In the genomic region with DNA sequence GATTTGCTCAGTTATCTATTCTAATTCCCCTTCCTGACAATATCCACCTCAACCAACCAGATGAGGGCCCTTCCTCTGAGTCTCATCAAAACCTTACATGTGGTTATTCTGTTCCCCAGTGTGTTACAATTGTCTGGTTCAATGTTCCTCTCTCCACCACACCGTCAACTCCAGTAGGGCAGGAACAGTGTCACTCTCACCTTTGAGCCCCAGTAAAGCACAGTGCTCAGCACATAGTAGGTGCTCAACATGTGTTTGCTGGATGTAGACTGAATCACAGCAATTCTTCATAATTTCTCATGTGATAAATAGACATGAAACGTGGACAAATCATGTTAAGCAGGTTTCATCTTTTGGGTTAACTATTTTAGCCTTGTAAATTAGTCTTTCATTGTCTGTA, we compare ENCODE assay signal across 26 cellular contexts.
DNase-seq lines count a peak whose midpoint lies in the region; ATAC-seq, FAIRE-seq and TF ChIP-seq lines count a peak whose summit lies in the region.
"Had no signal": no experiment of that assay in that cellular context is flagged by ENCODE, and none has a peak within 500 bp of the region (broad histone marks: within the 10 kb centered on the region; RNA-seq: fewer than 3 reads in every experiment).

No MANE protein-coding gene starts in this region.

- no peak for TF ChIP-seq EP300 in K562 (IDR thresholded peaks at IDR 0.05; ENCODE audit: low read length)

- no peak overlapping the region for H3K4me2 ChIP-seq in K562 (ENCODE audit: insufficient read depth, low read length)
- H3K4me2 ChIP-seq: BLaER1 had no signal

- no peaks in the 10 kb centered on the region for H3K36me3 Mint-ChIP-seq in endodermal cell (ENCODE audit: low read depth)
- H3K36me3 Mint-ChIP-seq: CD14-positive monocyte; CD4-positive, alpha-beta memory T cell; CD4-positive, CD25-positive, alpha-beta regulatory T cell; CD8-positive, alpha-beta memory T cell had no signal

- TF ChIP-seq RAD21 in K562 (CRISPR knock-in tag; conservative IDR thresholded peaks at IDR 0.05 in 1 of 2, IDR thresholded peaks at IDR 0.05 in 1 of 2), result no peak

- no peaks in the 10 kb centered on the region for H3K79me2 ChIP-seq in K562 (ENCODE audit: control insufficient read depth, insufficient read depth, low read length)

- H3K27ac Mint-ChIP-seq in endodermal cell, result no peak overlapping the region
- H3K27ac Mint-ChIP-seq: CD4-positive, alpha-beta memory T cell; CD4-positive, CD25-positive, alpha-beta regulatory T cell; CD8-positive, alpha-beta memory T cell had no signal

- DNase-seq in K562 (ENCODE audit: extremely low read depth in 1 of 4, low spot score in 3 of 4) (no peak), endodermal cell (peak; percentile 7), lung (ENCODE audit: low spot score) (peak; percentile 15), caudate nucleus (lab: John Stamatoyannopoulos, UW) (no peak), GM19240 (ENCODE audit: insufficient read length, low spot score) (no peak)
- DNase-seq: 8988T; ACHN; BE2C; C1 segment of cervical spinal cord; CD4-positive, alpha-beta memory T cell; CD4-positive, CD25-positive, alpha-beta regulatory T cell; CD8-positive, alpha-beta memory T cell; COR-L47; DMS 273 treated with DMSO at 0.1 percent for 48 hours; DMS153; DMS53; DMS79; DND-41; EL; GDM1 had no signal

- H3K27me3 ChIP-seq in K562 (ENCODE audit: control insufficient read depth in 2 of 2, insufficient read depth in 2 of 2, low read length in 2 of 2), result peaks cover 0 to 10% of the 10 kb centered on the region in 2 experiments; a peak in 3 of 5 replicates
- H3K27me3 ChIP-seq in endodermal cell (ENCODE audit: control insufficient read depth, insufficient read depth, low read length, poor library complexity, severe bottlenecking), result no peaks in the 10 kb centered on the region
- H3K27me3 ChIP-seq in lung (ENCODE audit: control insufficient read depth, insufficient read depth), result no peaks in the 10 kb centered on the region
- H3K27me3 ChIP-seq: BE2C, BLaER1 had no signal

- no peak overlapping the region for H3K4me3 Mint-ChIP-seq in endodermal cell
- H3K4me3 Mint-ChIP-seq: CD14-positive monocyte; CD4-positive, alpha-beta memory T cell; CD4-positive, CD25-positive, alpha-beta regulatory T cell; CD8-positive, alpha-beta memory T cell had no signal

- no peaks in the 10 kb centered on the region for H3K9me3 Mint-ChIP-seq in endodermal cell
- H3K9me3 Mint-ChIP-seq: CD4-positive, alpha-beta memory T cell; CD8-positive, alpha-beta memory T cell had no signal

- 0% methylated on average over 2 of the region's 2 CpGs for WGBS in K562 (ENCODE audit: insufficient coverage, low coverage, missing lambda C conversion rate)
- 90 to 91% methylated on average over 2 of the region's 2 CpGs for WGBS in endodermal cell (ENCODE audit: insufficient coverage in 1 of 2, insufficient read length in 1 of 2), 2 experiments
- WGBS in lung, 2 donors, result 84 to 97% methylated on average over 2 of the region's 2 CpGs

- no peaks in the 10 kb centered on the region for H3K9me1 ChIP-seq in K562 (ENCODE audit: control insufficient read depth, insufficient read depth, low read length)

- H3K4me3 ChIP-seq in K562 (no peak overlapping the region), endodermal cell (ENCODE audit: low read length) (no peak overlapping the region), lung (no peak overlapping the region)
- H3K4me3 ChIP-seq: BLaER1, GM12878 had no signal

- no peaks in the 10 kb centered on the region for H3K4me1 ChIP-seq in K562 (replicated peaks in 1 of 2; ENCODE audit: control insufficient read depth in 2 of 2, insufficient read depth in 2 of 2, low read length in 2 of 2)
- H3K4me1 ChIP-seq in endodermal cell (ENCODE audit: control insufficient read depth, insufficient read depth, low read length), result no peaks in the 10 kb centered on the region
- no peaks in the 10 kb centered on the region for H3K4me1 ChIP-seq in lung (ENCODE audit: control insufficient read depth in 2 of 2, insufficient read depth in 2 of 2, low read length in 2 of 2)
- H3K4me1 ChIP-seq: BE2C, BLaER1 had no signal

- no peak overlapping the region for H3K27ac ChIP-seq in K562 (ENCODE audit: extremely low read depth, low read depth, low read length)
- no peak overlapping the region for H3K27ac ChIP-seq in endodermal cell (ENCODE audit: low read depth, low read length)
- H3K27ac ChIP-seq in lung (ENCODE audit: low read depth in 1 of 2, low read length in 1 of 2), result no peak overlapping the region
- H3K27ac ChIP-seq in caudate nucleus (ENCODE audit: low read depth, low read length), result no peak overlapping the region
- H3K27ac ChIP-seq: BLaER1 had no signal

- no peak for TF ChIP-seq CTCF in K562 (IDR thresholded peaks at IDR 0.05 in 2 of 3, conservative IDR thresholded peaks at IDR 0.05 in 1 of 3; ENCODE audit: insufficient read depth in 2 of 3, low read depth in 1 of 3, low read length in 3 of 3)
- no peak for TF ChIP-seq CTCF in endodermal cell (conservative IDR thresholded peaks at IDR 0.05)
- TF ChIP-seq CTCF in lung (IDR thresholded peaks at IDR 0.05; ENCODE audit: control extremely low read depth, extremely low read depth), result no peak

- H3K9me3 ChIP-seq in K562 (replicated peaks; ENCODE audit: control insufficient read depth, insufficient read depth, low read depth, low read length), result no peaks in the 10 kb centered on the region
- H3K9me3 ChIP-seq in endodermal cell (ENCODE audit: control insufficient read depth, low read length), result no peaks in the 10 kb centered on the region
- no peaks in the 10 kb centered on the region for H3K9me3 ChIP-seq in lung (ENCODE audit: control insufficient read depth in 2 of 2, insufficient read depth in 1 of 2, low read length in 1 of 2)
- H3K9me3 ChIP-seq: BE2C, BLaER1 had no signal

- intact Hi-C loops in K562 (cut with micrococcal nuclease), result no loop called here

- FAIRE-seq in K562 (lab: Jason Lieb, UNC), result no peak
- FAIRE-seq: A204.1, GM12878, GM12892, GM18507 had no signal

- no peaks in the 10 kb centered on the region for H3K27me3 Mint-ChIP-seq in endodermal cell (ENCODE audit: insufficient read depth)
- H3K27me3 Mint-ChIP-seq: CD4-positive, alpha-beta memory T cell; CD8-positive, alpha-beta memory T cell had no signal

- H2AFZ ChIP-seq in K562 (ENCODE audit: low read depth, low read length), result no peak overlapping the region

- peaks cover 8% of the 10 kb centered on the region for H3K4me1 Mint-ChIP-seq in endodermal cell
- H3K4me1 Mint-ChIP-seq: CD14-positive monocyte; CD4-positive, alpha-beta memory T cell; CD4-positive, CD25-positive, alpha-beta regulatory T cell; CD8-positive, alpha-beta memory T cell had no signal

- H3K9ac ChIP-seq in K562 (ENCODE audit: insufficient read depth in 1 of 2, low read depth in 2 of 2, low read length in 2 of 2) (no peak overlapping the region), endodermal cell (ENCODE audit: extremely low read depth, low read length, poor library complexity, severe bottlenecking) (no peak overlapping the region)
- H3K9ac ChIP-seq: BLaER1 had no signal

- CTCF ChIA-PET in K562 (lab: Yijun Ruan, JAX; ENCODE audit: low intra/inter-chr PET ratio), result no interaction called here

- POLR2A ChIA-PET in K562 (lab: Yijun Ruan, JAX), result no interaction called here

- in situ Hi-C loops in K562 (cut with MboI), result no loop called here

- ATAC-seq in K562 (no peak), lung (ENCODE audit: insufficient read depth, low FRiP score) (no peak)
- ATAC-seq: GM12878 had no signal

- no peak for TF ChIP-seq POLR2A in K562 (conservative IDR thresholded peaks at IDR 0.05)

- H3K36me3 ChIP-seq in K562 (ENCODE audit: control insufficient read depth, insufficient read depth, low read length) (no peaks in the 10 kb centered on the region), endodermal cell (ENCODE audit: control insufficient read depth, insufficient read depth, low read length) (no peaks in the 10 kb centered on the region), lung (ENCODE audit: control insufficient read depth in 2 of 2, insufficient read depth in 2 of 2, low read length in 2 of 2) (no peaks in the 10 kb centered on the region)
- H3K36me3 ChIP-seq: BE2C, BLaER1 had no signal

- no TSS peak for BruUV-seq in K562 (replicated peaks; lab: Mats Ljungman, UMichigan)

- no peaks in the 10 kb centered on the region for H4K20me1 ChIP-seq in K562 (replicated peaks; ENCODE audit: control insufficient read depth, insufficient read depth, low read length)
- H4K20me1 ChIP-seq: BLaER1 had no signal

TF ChIP-seq in K562, 482 proteins besides CTCF, POLR2A, EP300 and RAD21:
- TF ChIP-seq ESRRB (CRISPR knock-in tag; IDR thresholded peaks at IDR 0.05; ENCODE audit: borderline replicate concordance), result no peak
- peak; percentile 78 for TF ChIP-seq ZKSCAN1 (IDR thresholded peaks at IDR 0.05; ENCODE audit: low read depth, low read length)

Comparison
In these comparisons a context has a peak if more than half of its experiments do, and no peak if none do; other contexts are left out.
1. DNase-seq: peak in endodermal cell (single experiment) and lung (single experiment); none in K562 (0 of 4), caudate nucleus (0 of 61) and GM19240 (single experiment).